In the genomic region with DNA sequence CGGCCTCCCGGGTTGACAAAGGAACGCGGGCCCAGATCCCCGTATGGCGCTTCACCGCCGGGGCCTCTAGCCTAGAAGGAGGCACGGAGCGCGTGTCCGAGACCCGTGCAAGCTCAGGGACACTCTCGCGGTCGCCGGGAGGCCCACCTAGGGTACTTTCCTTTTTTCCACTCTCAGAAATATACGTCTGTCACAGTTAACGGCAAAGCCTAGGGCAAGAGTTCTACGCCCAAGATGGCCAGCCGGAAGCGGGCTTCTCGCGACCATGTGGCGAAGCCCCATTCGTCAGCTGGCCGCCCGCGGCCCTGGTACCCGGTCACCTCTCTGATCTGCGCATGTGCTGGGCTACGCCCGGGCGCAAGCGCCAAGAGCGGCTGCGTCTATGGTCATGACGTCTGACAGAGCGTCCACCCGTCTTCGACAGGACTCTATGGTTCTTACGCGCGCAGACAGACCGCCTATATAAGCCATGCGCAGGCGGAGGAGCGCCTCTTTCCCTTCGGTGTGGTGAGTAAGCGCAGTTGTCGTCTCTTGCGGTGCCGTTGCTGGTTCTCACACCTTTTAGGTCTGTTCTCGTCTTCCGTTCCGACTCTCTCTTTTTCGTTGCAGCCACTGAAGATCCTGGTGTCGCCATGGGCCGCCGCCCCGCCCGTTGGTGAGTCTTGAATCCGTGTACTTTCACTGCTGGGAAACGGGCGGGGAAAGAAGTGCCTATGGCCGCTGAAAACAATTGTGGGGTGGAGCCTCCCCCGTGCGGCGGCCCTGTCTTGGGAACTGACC, we compare ENCODE assay signal across 1 cellular context.
A peak's percentile ranks its signal among the peaks of the same experiment; 100 is the strongest.
TF ChIP-seq lines count a peak whose summit lies in the region.

A gene (plus strand): TSS at position 490 of the 780 bp plus-strand sequence. CDS start 143 bp downstream, at position 633.

TF ChIP-seq in SK-N-SH, 30 proteins besides CTCF, POLR2A, EP300 and RAD21:
- TF ChIP-seq TCF12 (IDR thresholded peaks at IDR 0.05) (no peak), JUND (IDR thresholded peaks at IDR 0.05) (no peak), EZH2phosphoT487 (IDR thresholded peaks at IDR 0.05; ENCODE audit: borderline replicate concordance, low read depth) (no peak), CHD2 (IDR thresholded peaks at IDR 0.05; ENCODE audit: low read length, partially characterized antibody) (no peak), NFIC (IDR thresholded peaks at IDR 0.05; ENCODE audit: borderline replicate concordance) (no peak), MEF2A (IDR thresholded peaks at IDR 0.05; ENCODE audit: borderline replicate concordance, low read depth) (no peak), FOSL2 (IDR thresholded peaks at IDR 0.05; ENCODE audit: borderline replicate concordance, low read depth) (no peak), FOXJ3 (CRISPR knock-in tag; IDR thresholded peaks at IDR 0.05) (no peak), FOXM1 (IDR thresholded peaks at IDR 0.05; ENCODE audit: low read depth) (no peak), YY1 (IDR thresholded peaks at IDR 0.05; ENCODE audit: low read depth) (peak; percentile 81; the same call in 1 of the 2 replicates), MXI1 (IDR thresholded peaks at IDR 0.05; ENCODE audit: low read depth, low read length) (no peak; the same call in 1 of the 2 replicates), RFX5 (IDR thresholded peaks at IDR 0.05; ENCODE audit: low read length) (no peak), ELF1 (IDR thresholded peaks at IDR 0.05) (peak; percentile 46; the same call in 1 of the 2 replicates), GATA2 (CRISPR knock-in tag; IDR thresholded peaks at IDR 0.05) (no peak), GABPA (IDR thresholded peaks at IDR 0.05; ENCODE audit: low read depth) (peak; percentile 47), SMC3 (IDR thresholded peaks at IDR 0.05; ENCODE audit: low read depth, low read length) (no peak), TEAD4 (IDR thresholded peaks at IDR 0.05; ENCODE audit: borderline replicate concordance, insufficient read depth) (no peak), NRF1 (IDR thresholded peaks at IDR 0.05; ENCODE audit: low read depth, low read length) (peak; percentile 83), TAF1 (IDR thresholded peaks at IDR 0.05; ENCODE audit: borderline replicate concordance, low read depth, low read length) (peak; percentile 99), SIN3A (IDR thresholded peaks at IDR 0.05; ENCODE audit: borderline replicate concordance, low read depth, low read length) (peak; percentile 70; the same call in 1 of the 2 replicates), RXRA (IDR thresholded peaks at IDR 0.05; ENCODE audit: borderline replicate concordance, low read depth) (no peak), POLR2AphosphoS5 (IDR thresholded peaks at IDR 0.05; ENCODE audit: low read depth, low read length) (peak; percentile 100), RCOR1 (IDR thresholded peaks at IDR 0.05; ENCODE audit: low read length) (no peak)
- TF ChIP-seq, protein P1, sequence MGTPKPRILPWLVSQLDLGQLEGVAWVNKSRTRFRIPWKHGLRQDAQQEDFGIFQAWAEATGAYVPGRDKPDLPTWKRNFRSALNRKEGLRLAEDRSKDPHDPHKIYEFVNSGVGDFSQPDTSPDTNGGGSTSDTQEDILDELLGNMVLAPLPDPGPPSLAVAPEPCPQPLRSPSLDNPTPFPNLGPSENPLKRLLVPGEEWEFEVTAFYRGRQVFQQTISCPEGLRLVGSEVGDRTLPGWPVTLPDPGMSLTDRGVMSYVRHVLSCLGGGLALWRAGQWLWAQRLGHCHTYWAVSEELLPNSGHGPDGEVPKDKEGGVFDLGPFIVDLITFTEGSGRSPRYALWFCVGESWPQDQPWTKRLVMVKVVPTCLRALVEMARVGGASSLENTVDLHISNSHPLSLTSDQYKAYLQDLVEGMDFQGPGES (IDR thresholded peaks at IDR 0.05; ENCODE audit: low read depth, low read length) = no peak
- TF ChIP-seq, protein P2, sequence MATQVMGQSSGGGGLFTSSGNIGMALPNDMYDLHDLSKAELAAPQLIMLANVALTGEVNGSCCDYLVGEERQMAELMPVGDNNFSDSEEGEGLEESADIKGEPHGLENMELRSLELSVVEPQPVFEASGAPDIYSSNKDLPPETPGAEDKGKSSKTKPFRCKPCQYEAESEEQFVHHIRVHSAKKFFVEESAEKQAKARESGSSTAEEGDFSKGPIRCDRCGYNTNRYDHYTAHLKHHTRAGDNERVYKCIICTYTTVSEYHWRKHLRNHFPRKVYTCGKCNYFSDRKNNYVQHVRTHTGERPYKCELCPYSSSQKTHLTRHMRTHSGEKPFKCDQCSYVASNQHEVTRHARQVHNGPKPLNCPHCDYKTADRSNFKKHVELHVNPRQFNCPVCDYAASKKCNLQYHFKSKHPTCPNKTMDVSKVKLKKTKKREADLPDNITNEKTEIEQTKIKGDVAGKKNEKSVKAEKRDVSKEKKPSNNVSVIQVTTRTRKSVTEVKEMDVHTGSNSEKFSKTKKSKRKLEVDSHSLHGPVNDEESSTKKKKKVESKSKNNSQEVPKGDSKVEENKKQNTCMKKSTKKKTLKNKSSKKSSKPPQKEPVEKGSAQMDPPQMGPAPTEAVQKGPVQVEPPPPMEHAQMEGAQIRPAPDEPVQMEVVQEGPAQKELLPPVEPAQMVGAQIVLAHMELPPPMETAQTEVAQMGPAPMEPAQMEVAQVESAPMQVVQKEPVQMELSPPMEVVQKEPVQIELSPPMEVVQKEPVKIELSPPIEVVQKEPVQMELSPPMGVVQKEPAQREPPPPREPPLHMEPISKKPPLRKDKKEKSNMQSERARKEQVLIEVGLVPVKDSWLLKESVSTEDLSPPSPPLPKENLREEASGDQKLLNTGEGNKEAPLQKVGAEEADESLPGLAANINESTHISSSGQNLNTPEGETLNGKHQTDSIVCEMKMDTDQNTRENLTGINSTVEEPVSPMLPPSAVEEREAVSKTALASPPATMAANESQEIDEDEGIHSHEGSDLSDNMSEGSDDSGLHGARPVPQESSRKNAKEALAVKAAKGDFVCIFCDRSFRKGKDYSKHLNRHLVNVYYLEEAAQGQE (IDR thresholded peaks at IDR 0.05; ENCODE audit: low read depth, low read length) = peak; percentile 59
- TF ChIP-seq, protein P3, sequence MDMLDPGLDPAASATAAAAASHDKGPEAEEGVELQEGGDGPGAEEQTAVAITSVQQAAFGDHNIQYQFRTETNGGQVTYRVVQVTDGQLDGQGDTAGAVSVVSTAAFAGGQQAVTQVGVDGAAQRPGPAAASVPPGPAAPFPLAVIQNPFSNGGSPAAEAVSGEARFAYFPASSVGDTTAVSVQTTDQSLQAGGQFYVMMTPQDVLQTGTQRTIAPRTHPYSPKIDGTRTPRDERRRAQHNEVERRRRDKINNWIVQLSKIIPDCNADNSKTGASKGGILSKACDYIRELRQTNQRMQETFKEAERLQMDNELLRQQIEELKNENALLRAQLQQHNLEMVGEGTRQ (IDR thresholded peaks at IDR 0.05; ENCODE audit: borderline replicate concordance, low read depth, low read length) = no peak
- TF ChIP-seq, protein P4, sequence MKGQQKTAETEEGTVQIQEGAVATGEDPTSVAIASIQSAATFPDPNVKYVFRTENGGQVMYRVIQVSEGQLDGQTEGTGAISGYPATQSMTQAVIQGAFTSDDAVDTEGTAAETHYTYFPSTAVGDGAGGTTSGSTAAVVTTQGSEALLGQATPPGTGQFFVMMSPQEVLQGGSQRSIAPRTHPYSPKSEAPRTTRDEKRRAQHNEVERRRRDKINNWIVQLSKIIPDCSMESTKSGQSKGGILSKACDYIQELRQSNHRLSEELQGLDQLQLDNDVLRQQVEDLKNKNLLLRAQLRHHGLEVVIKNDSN (IDR thresholded peaks at IDR 0.05; ENCODE audit: borderline replicate concordance, low read depth) = no peak
- TF ChIP-seq, protein P5, sequence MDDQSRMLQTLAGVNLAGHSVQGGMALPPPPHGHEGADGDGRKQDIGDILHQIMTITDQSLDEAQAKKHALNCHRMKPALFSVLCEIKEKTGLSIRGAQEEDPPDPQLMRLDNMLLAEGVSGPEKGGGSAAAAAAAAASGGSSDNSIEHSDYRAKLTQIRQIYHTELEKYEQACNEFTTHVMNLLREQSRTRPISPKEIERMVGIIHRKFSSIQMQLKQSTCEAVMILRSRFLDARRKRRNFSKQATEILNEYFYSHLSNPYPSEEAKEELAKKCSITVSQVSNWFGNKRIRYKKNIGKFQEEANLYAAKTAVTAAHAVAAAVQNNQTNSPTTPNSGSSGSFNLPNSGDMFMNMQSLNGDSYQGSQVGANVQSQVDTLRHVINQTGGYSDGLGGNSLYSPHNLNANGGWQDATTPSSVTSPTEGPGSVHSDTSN (IDR thresholded peaks at IDR 0.05) = 0 out of 2 replicates have a peak, but pooled peaks have one; percentile 7
- TF ChIP-seq, protein P6, sequence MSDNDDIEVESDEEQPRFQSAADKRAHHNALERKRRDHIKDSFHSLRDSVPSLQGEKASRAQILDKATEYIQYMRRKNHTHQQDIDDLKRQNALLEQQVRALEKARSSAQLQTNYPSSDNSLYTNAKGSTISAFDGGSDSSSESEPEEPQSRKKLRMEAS (IDR thresholded peaks at IDR 0.05; ENCODE audit: low read depth) = peak; percentile 91
- TF ChIP-seq, protein P7, sequence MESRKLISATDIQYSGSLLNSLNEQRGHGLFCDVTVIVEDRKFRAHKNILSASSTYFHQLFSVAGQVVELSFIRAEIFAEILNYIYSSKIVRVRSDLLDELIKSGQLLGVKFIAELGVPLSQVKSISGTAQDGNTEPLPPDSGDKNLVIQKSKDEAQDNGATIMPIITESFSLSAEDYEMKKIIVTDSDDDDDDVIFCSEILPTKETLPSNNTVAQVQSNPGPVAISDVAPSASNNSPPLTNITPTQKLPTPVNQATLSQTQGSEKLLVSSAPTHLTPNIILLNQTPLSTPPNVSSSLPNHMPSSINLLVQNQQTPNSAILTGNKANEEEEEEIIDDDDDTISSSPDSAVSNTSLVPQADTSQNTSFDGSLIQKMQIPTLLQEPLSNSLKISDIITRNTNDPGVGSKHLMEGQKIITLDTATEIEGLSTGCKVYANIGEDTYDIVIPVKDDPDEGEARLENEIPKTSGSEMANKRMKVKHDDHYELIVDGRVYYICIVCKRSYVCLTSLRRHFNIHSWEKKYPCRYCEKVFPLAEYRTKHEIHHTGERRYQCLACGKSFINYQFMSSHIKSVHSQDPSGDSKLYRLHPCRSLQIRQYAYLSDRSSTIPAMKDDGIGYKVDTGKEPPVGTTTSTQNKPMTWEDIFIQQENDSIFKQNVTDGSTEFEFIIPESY (IDR thresholded peaks at IDR 0.05; ENCODE audit: borderline replicate concordance, low read depth) = no peak
